ENCODE assay signal across 18 cellular contexts in genomic region chr18:35919179-35919578, GRCh38.
"Had no signal": no experiment of that assay in that cellular context is flagged by ENCODE, and none has a peak within 500 bp of the region (broad histone marks: within the 10 kb centered on the region; RNA-seq: fewer than 3 reads in every experiment).

No MANE protein-coding gene starts in this region.

- H3K36me3 ChIP-seq: colonic mucosa, esophagus squamous epithelium, gastrocnemius medialis, heart right ventricle, left lung, lower lobe of right lung had no signal

- H3K27ac ChIP-seq: colonic mucosa, esophagus squamous epithelium, gastrocnemius medialis, heart right ventricle, left lung, lower lobe of right lung had no signal

- DNase-seq: cerebellar nuclear complex; colonic mucosa; cortex of kidney; effector memory CD4-positive, alpha-beta T cell; esophagus squamous epithelium; foreskin fibroblast; foreskin melanocyte; gastrocnemius medialis; glutamatergic neuron; head of caudate nucleus; heart right ventricle; hippocampal formation; left cardiac atrium; left lung; left ventricle myocardium superior; lower lobe of right lung; mesenchymal stem cell; midbrain had no signal

- H3K9me3 ChIP-seq: colonic mucosa, esophagus squamous epithelium, gastrocnemius medialis, heart right ventricle, left lung, lower lobe of right lung had no signal

- H3K4me3 ChIP-seq: colonic mucosa, esophagus squamous epithelium, gastrocnemius medialis, heart right ventricle, left lung, lower lobe of right lung had no signal

- ATAC-seq: gastrocnemius medialis, heart right ventricle, left cardiac atrium, left lung, left ventricle myocardium superior, lower lobe of right lung had no signal

- H3K4me1 ChIP-seq: colonic mucosa, esophagus squamous epithelium, gastrocnemius medialis, heart right ventricle, left lung, lower lobe of right lung had no signal

- H3K27me3 ChIP-seq: colonic mucosa, gastrocnemius medialis had no signal
